Comparison of ENCODE assay signal across 15 cellular contexts in genomic region chr10:31866118-31866670, GRCh38.
A peak's percentile ranks its signal among the peaks of the same experiment; 100 is the strongest.
DNase-seq lines count a peak whose midpoint lies in the region; ATAC-seq and TF ChIP-seq lines count a peak whose summit lies in the region.
"Had no signal": no experiment of that assay in that cellular context is flagged by ENCODE, and none has a peak within 500 bp of the region (broad histone marks: within the 10 kb centered on the region; RNA-seq: fewer than 3 reads in every experiment).

No MANE protein-coding gene starts in this region.

- no peaks in the 10 kb centered on the region for H3K27me3 ChIP-seq in OCI-LY3 (ENCODE audit: low read depth, low read length)
- no peaks in the 10 kb centered on the region for H3K27me3 ChIP-seq in subcutaneous abdominal adipose tissue (ENCODE audit: control insufficient read depth in 5 of 5, insufficient read depth in 4 of 5, low read length in 5 of 5)

- H3K4me3 Mint-ChIP-seq in activated T-cell treated with anti-CD3 and anti-CD28 coated beads, Interleukin-2, amount 50 U/mL, for 24 hours, result no peak overlapping the region
- H3K4me3 Mint-ChIP-seq in T-helper 2 cell treated with Interferon-gamma antibody and Interleukin-4, amounts not matched to agents 5 μg/mL and 100 μg/mL, for 36 hours, result no peak overlapping the region

- H3K27ac Mint-ChIP-seq in activated T-cell treated with anti-CD3 and anti-CD28 coated beads, Interleukin-2, amount 50 U/mL, for 24 hours, result peak overlapping the region; percentile 56
- no peak overlapping the region for H3K27ac Mint-ChIP-seq in T-helper 2 cell treated with Interferon-gamma antibody and Interleukin-4, amounts not matched to agents 5 μg/mL and 100 μg/mL, for 36 hours

- TF ChIP-seq CTCF in OCI-LY3 (IDR thresholded peaks at IDR 0.05; ENCODE audit: low read depth, low read length) (no peak), epithelial cell of proximal tubule (conservative IDR thresholded peaks at IDR 0.05; ENCODE audit: low read depth, low read length) (no peak)

- H3K4me1 ChIP-seq in OCI-LY3 (ENCODE audit: low read length) (peaks cover 12% of the 10 kb centered on the region), subcutaneous abdominal adipose tissue (ENCODE audit: control insufficient read depth in 5 of 5, insufficient read depth in 5 of 5, low read length in 5 of 5) (peaks cover 5 to 26% (median 18%) of the 10 kb centered on the region in 5 donors)

- H3K9me3 Mint-ChIP-seq in activated T-cell treated with anti-CD3 and anti-CD28 coated beads, Interleukin-2, amount 50 U/mL, for 24 hours, result no peaks in the 10 kb centered on the region
- no peaks in the 10 kb centered on the region for H3K9me3 Mint-ChIP-seq in T-helper 2 cell treated with Interferon-gamma antibody and Interleukin-4, amounts not matched to agents 5 μg/mL and 100 μg/mL, for 36 hours

- H4K20me1 ChIP-seq in OCI-LY3 (ENCODE audit: insufficient read depth, low read length), result peaks cover 3% of the 10 kb centered on the region; the same call in 1 of the 2 replicates

- peak overlapping the region; percentile 56 for H3K4me2 ChIP-seq in OCI-LY3 (ENCODE audit: low read length)

- H3K36me3 Mint-ChIP-seq in activated T-cell treated with anti-CD3 and anti-CD28 coated beads, Interleukin-2, amount 50 U/mL, for 24 hours (ENCODE audit: low read depth), result peaks cover 3% of the 10 kb centered on the region
- H3K36me3 Mint-ChIP-seq in T-helper 2 cell treated with Interferon-gamma antibody and Interleukin-4, amounts not matched to agents 5 μg/mL and 100 μg/mL, for 36 hours (ENCODE audit: low read depth), result no peaks in the 10 kb centered on the region

- H3K27ac ChIP-seq in OCI-LY3 (ENCODE audit: low read length), result no peak overlapping the region
- H3K27ac ChIP-seq in subcutaneous abdominal adipose tissue (ENCODE audit: low read depth, low read length), result peak overlapping the region; percentile 9

- H3K4me3 ChIP-seq in OCI-LY3 (ENCODE audit: low read length), result no peak overlapping the region
- H3K4me3 ChIP-seq in epithelial cell of proximal tubule (ENCODE audit: low read depth, low read length), result no peak overlapping the region
- no peak overlapping the region for H3K4me3 ChIP-seq in subcutaneous abdominal adipose tissue (ENCODE audit: low read depth in 1 of 5, low read length in 5 of 5)

- H3K9me3 ChIP-seq in OCI-LY3 (ENCODE audit: insufficient read depth, low read length), result no peaks in the 10 kb centered on the region
- no peaks in the 10 kb centered on the region for H3K9me3 ChIP-seq in subcutaneous abdominal adipose tissue (ENCODE audit: control insufficient read depth in 5 of 5, low read length in 5 of 5)

- H3K9ac ChIP-seq in OCI-LY3 (ENCODE audit: low read length) (no peak overlapping the region), subcutaneous abdominal adipose tissue (ENCODE audit: low read length in 5 of 5) (no peak overlapping the region)

- ATAC-seq in GM21717 (IDR thresholded peaks at IDR 0.05; ENCODE audit: unreplicated experiment), result no peak
- ATAC-seq: left ventricle myocardium superior, sciatic nerve had no signal

- H3K27me3 Mint-ChIP-seq in activated T-cell treated with anti-CD3 and anti-CD28 coated beads, Interleukin-2, amount 50 U/mL, for 24 hours, result no peaks in the 10 kb centered on the region
- peaks cover 4% of the 10 kb centered on the region for H3K27me3 Mint-ChIP-seq in T-helper 2 cell treated with Interferon-gamma antibody and Interleukin-4, amounts not matched to agents 5 μg/mL and 100 μg/mL, for 36 hours (ENCODE audit: low read depth)

- peaks cover 23% of the 10 kb centered on the region for H3K4me1 Mint-ChIP-seq in activated T-cell treated with anti-CD3 and anti-CD28 coated beads, Interleukin-2, amount 50 U/mL, for 24 hours (ENCODE audit: low read depth)
- H3K4me1 Mint-ChIP-seq in T-helper 2 cell treated with Interferon-gamma antibody and Interleukin-4, amounts not matched to agents 5 μg/mL and 100 μg/mL, for 36 hours (ENCODE audit: low read depth), result peaks cover 4% of the 10 kb centered on the region

- no peak overlapping the region for H2AFZ ChIP-seq in OCI-LY3 (ENCODE audit: low read depth, low read length)

- no peaks in the 10 kb centered on the region for H3K79me2 ChIP-seq in OCI-LY3 (ENCODE audit: low read length)

- no peaks in the 10 kb centered on the region for H3K36me3 ChIP-seq in OCI-LY3 (replicated peaks; ENCODE audit: low read depth, low read length)
- H3K36me3 ChIP-seq in subcutaneous abdominal adipose tissue (ENCODE audit: control insufficient read depth in 5 of 5, insufficient read depth in 5 of 5, low read length in 5 of 5), result peaks cover 0 to 2% (median under 1%) of the 10 kb centered on the region in 5 donors

- DNase-seq in activated T-cell treated with anti-CD3 and anti-CD28 coated beads, Interleukin-2, amount 50 U/mL, for 24 hours, result no peak
- no peak for DNase-seq in activated T-cell treated with anti-CD3 and anti-CD28 coated beads for 4 hours
- DNase-seq in epithelial cell of proximal tubule (ENCODE audit: low read depth), result peak; percentile 32
- DNase-seq in T-helper 2 cell treated with Interferon-gamma antibody and Interleukin-4, amounts not matched to agents 5 μg/mL and 100 μg/mL, for 36 hours (ENCODE audit: low spot score), result no peak
- no peak for DNase-seq in activated CD4-positive, alpha-beta T cell treated with anti-CD3 and anti-CD28 coated beads for 1 hour
- DNase-seq: COR-L47, hippocampal formation, left ventricle myocardium superior, NCI-H2227 treated with DMSO at 0.1 percent for 48 hours, OCI-M1, T-helper 1 cell had no signal
